Comparison of ENCODE assay signal across 10 cellular contexts in genomic region chr3:160686955-160687535, GRCh38.
A peak's percentile ranks its signal among the peaks of the same experiment; 100 is the strongest.
DNase-seq lines count a peak whose midpoint lies in the region; ATAC-seq and TF ChIP-seq lines count a peak whose summit lies in the region.
"Had no signal": no experiment of that assay in that cellular context is flagged by ENCODE, and none has a peak within 500 bp of the region (broad histone marks: within the 10 kb centered on the region; RNA-seq: fewer than 3 reads in every experiment).

No MANE protein-coding gene starts in this region.

- no peak overlapping the region for H3K4me3 Mint-ChIP-seq in stimulated activated naive CD8-positive, alpha-beta T cell treated with anti-CD3 and anti-CD28 coated beads, Interleukin-15, amount 100 ng/mL, for 72 hours
- H3K4me3 Mint-ChIP-seq: activated CD4-positive, alpha-beta memory T cell treated with anti-CD3 and anti-CD28 coated beads, Interleukin-2, amount 10 ng/mL, durations not matched to agents 7 days and 5 days; naive B cell had no signal

- H3K27ac Mint-ChIP-seq in stimulated activated naive CD8-positive, alpha-beta T cell treated with anti-CD3 and anti-CD28 coated beads, Interleukin-15, amount 100 ng/mL, for 72 hours = no peak overlapping the region
- H3K27ac Mint-ChIP-seq: activated CD4-positive, alpha-beta memory T cell treated with anti-CD3 and anti-CD28 coated beads, Interleukin-2, amount 10 ng/mL, durations not matched to agents 7 days and 5 days had no signal

- H3K27me3 Mint-ChIP-seq in stimulated activated naive CD8-positive, alpha-beta T cell treated with anti-CD3 and anti-CD28 coated beads, Interleukin-15, amount 100 ng/mL, for 72 hours = no peaks in the 10 kb centered on the region
- H3K27me3 Mint-ChIP-seq: naive B cell had no signal

- ATAC-seq in GM18520 (IDR thresholded peaks at IDR 0.05; ENCODE audit: unreplicated experiment) (peak; percentile 43), HG03432 (IDR thresholded peaks at IDR 0.05; ENCODE audit: unreplicated experiment) (no peak)
- no peak for ATAC-seq in stimulated activated naive CD8-positive, alpha-beta T cell treated with anti-CD3 and anti-CD28 coated beads, Interleukin-15, amount 100 ng/mL, for 72 hours

- no peak overlapping the region for H3K4me3 ChIP-seq in AG10803 (ENCODE audit: low read length)

- H3K4me1 Mint-ChIP-seq in stimulated activated naive CD8-positive, alpha-beta T cell treated with anti-CD3 and anti-CD28 coated beads, Interleukin-15, amount 100 ng/mL, for 72 hours = no peaks in the 10 kb centered on the region
- H3K4me1 Mint-ChIP-seq: activated CD4-positive, alpha-beta memory T cell treated with anti-CD3 and anti-CD28 coated beads, Interleukin-2, amount 10 ng/mL, durations not matched to agents 7 days and 5 days; naive B cell had no signal

- TF ChIP-seq CTCF in AG10803 (conservative IDR thresholded peaks at IDR 0.05; ENCODE audit: low read length) = peak; percentile 46

- H3K9me3 Mint-ChIP-seq in stimulated activated naive CD8-positive, alpha-beta T cell treated with anti-CD3 and anti-CD28 coated beads, Interleukin-15, amount 100 ng/mL, for 72 hours = no peaks in the 10 kb centered on the region
- H3K9me3 Mint-ChIP-seq: activated CD4-positive, alpha-beta memory T cell treated with anti-CD3 and anti-CD28 coated beads, Interleukin-2, amount 10 ng/mL, durations not matched to agents 7 days and 5 days had no signal

- DNase-seq in AG10803 (ENCODE audit: low read depth) (peak; percentile 14), NCI-H526 treated with DMSO at 0.1 percent for 48 hours (lab: John Stamatoyannopoulos, UW) (peak; percentile 27), fibroblast of gingiva (ENCODE audit: low read depth) (peak; percentile 6), NCI-H345 (lab: John Stamatoyannopoulos, UW) (no peak), cortex of kidney (lab: John Stamatoyannopoulos, UW) (no peak)
- DNase-seq in stimulated activated naive CD8-positive, alpha-beta T cell treated with anti-CD3 and anti-CD28 coated beads, Interleukin-15, amount 100 ng/mL, for 72 hours = no peak
- DNase-seq: activated CD4-positive, alpha-beta memory T cell treated with anti-CD3 and anti-CD28 coated beads, Interleukin-2, amount 10 ng/mL, durations not matched to agents 7 days and 5 days; naive B cell had no signal

Comparison
In these comparisons a context has a peak if more than half of its experiments do, and no peak if none do; other contexts are left out.
1. DNase-seq: peak in AG10803 (single experiment), NCI-H526 treated with DMSO at 0.1 percent for 48 hours (single experiment) and fibroblast of gingiva (single experiment); none in stimulated activated naive CD8-positive, alpha-beta T cell treated with anti-CD3 and anti-CD28 coated beads, Interleukin-15, amount 100 ng/mL, for 72 hours (0 of 2), NCI-H345 (single experiment) and cortex of kidney (single experiment).